ENCODE assay signal across 1 cellular context in genomic region chr19:44890366-44891015, GRCh38.
TF ChIP-seq lines count a peak whose summit lies in the region.

No MANE protein-coding gene starts in this region.

TF ChIP-seq in K562, 482 proteins besides CTCF, POLR2A, EP300 and RAD21 (continued from another document and continues in another):
- TF ChIP-seq, protein P1, sequence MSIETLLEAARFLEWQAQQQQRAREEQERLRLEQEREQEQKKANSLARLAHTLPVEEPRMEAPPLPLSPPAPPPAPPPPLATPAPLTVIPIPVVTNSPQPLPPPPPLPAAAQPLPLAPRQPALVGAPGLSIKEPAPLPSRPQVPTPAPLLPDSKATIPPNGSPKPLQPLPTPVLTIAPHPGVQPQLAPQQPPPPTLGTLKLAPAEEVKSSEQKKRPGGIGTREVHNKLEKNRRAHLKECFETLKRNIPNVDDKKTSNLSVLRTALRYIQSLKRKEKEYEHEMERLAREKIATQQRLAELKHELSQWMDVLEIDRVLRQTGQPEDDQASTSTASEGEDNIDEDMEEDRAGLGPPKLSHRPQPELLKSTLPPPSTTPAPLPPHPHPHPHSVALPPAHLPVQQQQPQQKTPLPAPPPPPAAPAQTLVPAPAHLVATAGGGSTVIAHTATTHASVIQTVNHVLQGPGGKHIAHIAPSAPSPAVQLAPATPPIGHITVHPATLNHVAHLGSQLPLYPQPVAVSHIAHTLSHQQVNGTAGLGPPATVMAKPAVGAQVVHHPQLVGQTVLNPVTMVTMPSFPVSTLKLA (conservative IDR thresholded peaks at IDR 0.05), result peak; percentile 45 to 69; a peak in 2 of 4 replicates
- no peak for TF ChIP-seq POLR2G (IDR thresholded peaks at IDR 0.05; ENCODE audit: low read depth, low read length)
- no peak for TF ChIP-seq RBM25 (IDR thresholded peaks at IDR 0.05; ENCODE audit: low read depth, low read length, severe bottlenecking)
- 0 out of 2 replicates have a peak, but pooled peaks have one; percentile 34 for TF ChIP-seq MXI1 (IDR thresholded peaks at IDR 0.05; ENCODE audit: low read depth, low read length)
- TF ChIP-seq HMG20A (CRISPR knock-in tag; conservative IDR thresholded peaks at IDR 0.05), result no peak
- peak; percentile 53 for TF ChIP-seq MEIS2 (IDR thresholded peaks at IDR 0.05; ENCODE audit: partially characterized antibody)
- peak; percentile 94 for TF ChIP-seq ESRRA (IDR thresholded peaks at IDR 0.05; ENCODE audit: borderline replicate concordance, low read depth)
- no peak for TF ChIP-seq HINFP (tag; conservative IDR thresholded peaks at IDR 0.05; ENCODE audit: low read depth)
- no peak for TF ChIP-seq CEBPG (CRISPR knock-in tag; IDR thresholded peaks at IDR 0.05)
- TF ChIP-seq CEBPG (tag; conservative IDR thresholded peaks at IDR 0.05 in 1 of 2, IDR thresholded peaks at IDR 0.05 in 1 of 2), result no peak; a peak in 1 of 4 replicates
- no peak for TF ChIP-seq RUNX1 (IDR thresholded peaks at IDR 0.05; ENCODE audit: low read depth)
- TF ChIP-seq ZBTB34 (CRISPR knock-in tag; IDR thresholded peaks at IDR 0.05), result no peak
- no peak for TF ChIP-seq ZNF197 (CRISPR knock-in tag; IDR thresholded peaks at IDR 0.05; ENCODE audit: low read depth)
- TF ChIP-seq ELF2 (CRISPR knock-in tag; IDR thresholded peaks at IDR 0.05), result peak; percentile 82
- TF ChIP-seq COPS2 (conservative IDR thresholded peaks at IDR 0.05), result no peak
- TF ChIP-seq NFYB (IDR thresholded peaks at IDR 0.05; ENCODE audit: extremely low read depth, insufficient read length), result no peak
- TF ChIP-seq ILK (tag; IDR thresholded peaks at IDR 0.05; ENCODE audit: borderline replicate concordance, low read depth), result no peak
- no peak for TF ChIP-seq ZNF436 (CRISPR knock-in tag; IDR thresholded peaks at IDR 0.05)
- TF ChIP-seq, protein P2, sequence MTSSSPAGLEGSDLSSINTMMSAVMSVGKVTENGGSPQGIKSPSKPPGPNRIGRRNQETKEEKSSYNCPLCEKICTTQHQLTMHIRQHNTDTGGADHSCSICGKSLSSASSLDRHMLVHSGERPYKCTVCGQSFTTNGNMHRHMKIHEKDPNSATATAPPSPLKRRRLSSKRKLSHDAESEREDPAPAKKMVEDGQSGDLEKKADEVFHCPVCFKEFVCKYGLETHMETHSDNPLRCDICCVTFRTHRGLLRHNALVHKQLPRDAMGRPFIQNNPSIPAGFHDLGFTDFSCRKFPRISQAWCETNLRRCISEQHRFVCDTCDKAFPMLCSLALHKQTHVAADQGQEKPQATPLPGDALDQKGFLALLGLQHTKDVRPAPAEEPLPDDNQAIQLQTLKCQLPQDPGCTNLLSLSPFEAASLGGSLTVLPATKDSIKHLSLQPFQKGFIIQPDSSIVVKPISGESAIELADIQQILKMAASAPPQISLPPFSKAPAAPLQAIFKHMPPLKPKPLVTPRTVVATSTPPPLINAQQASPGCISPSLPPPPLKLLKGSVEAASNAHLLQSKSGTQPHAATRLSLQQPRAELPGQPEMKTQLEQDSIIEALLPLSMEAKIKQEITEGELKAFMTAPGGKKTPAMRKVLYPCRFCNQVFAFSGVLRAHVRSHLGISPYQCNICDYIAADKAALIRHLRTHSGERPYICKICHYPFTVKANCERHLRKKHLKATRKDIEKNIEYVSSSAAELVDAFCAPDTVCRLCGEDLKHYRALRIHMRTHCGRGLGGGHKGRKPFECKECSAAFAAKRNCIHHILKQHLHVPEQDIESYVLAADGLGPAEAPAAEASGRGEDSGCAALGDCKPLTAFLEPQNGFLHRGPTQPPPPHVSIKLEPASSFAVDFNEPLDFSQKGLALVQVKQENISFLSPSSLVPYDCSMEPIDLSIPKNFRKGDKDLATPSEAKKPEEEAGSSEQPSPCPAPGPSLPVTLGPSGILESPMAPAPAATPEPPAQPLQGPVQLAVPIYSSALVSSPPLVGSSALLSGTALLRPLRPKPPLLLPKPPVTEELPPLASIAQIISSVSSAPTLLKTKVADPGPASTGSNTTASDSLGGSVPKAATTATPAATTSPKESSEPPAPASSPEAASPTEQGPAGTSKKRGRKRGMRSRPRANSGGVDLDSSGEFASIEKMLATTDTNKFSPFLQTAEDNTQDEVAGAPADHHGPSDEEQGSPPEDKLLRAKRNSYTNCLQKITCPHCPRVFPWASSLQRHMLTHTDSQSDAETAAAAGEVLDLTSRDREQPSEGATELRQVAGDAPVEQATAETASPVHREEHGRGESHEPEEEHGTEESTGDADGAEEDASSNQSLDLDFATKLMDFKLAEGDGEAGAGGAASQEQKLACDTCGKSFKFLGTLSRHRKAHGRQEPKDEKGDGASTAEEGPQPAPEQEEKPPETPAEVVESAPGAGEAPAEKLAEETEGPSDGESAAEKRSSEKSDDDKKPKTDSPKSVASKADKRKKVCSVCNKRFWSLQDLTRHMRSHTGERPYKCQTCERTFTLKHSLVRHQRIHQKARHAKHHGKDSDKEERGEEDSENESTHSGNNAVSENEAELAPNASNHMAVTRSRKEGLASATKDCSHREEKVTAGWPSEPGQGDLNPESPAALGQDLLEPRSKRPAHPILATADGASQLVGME (CRISPR knock-in tag; IDR thresholded peaks at IDR 0.05), result 0 out of 2 replicates have a peak, but pooled peaks have one; percentile 52
- TF ChIP-seq PHF20 (IDR thresholded peaks at IDR 0.05; ENCODE audit: partially characterized antibody), result peak; percentile 53
- TF ChIP-seq POLR2AphosphoS2 (IDR thresholded peaks at IDR 0.05; ENCODE audit: low read length), result peak; percentile 73; the same call in 1 of the 2 replicates
- TF ChIP-seq ZNF785 (CRISPR knock-in tag; IDR thresholded peaks at IDR 0.05), result no peak
- TF ChIP-seq L3MBTL2 (IDR thresholded peaks at IDR 0.05), result no peak; the same call in 1 of the 2 replicates
- TF ChIP-seq CEBPZ (IDR thresholded peaks at IDR 0.05; ENCODE audit: borderline replicate concordance, low read depth, low read length), result no peak
- TF ChIP-seq IFI16 (CRISPR knock-in tag; IDR thresholded peaks at IDR 0.05), result no peak
- no peak for TF ChIP-seq SMARCB1 (IDR thresholded peaks at IDR 0.05; ENCODE audit: insufficient read length, low read depth)
- no peak for TF ChIP-seq RBM34 (IDR thresholded peaks at IDR 0.05; ENCODE audit: borderline replicate concordance, insufficient read depth, low read length)
- no peak; the same call in 1 of the 2 replicates for TF ChIP-seq SMARCA4 (IDR thresholded peaks at IDR 0.05)
- TF ChIP-seq HNRNPK (IDR thresholded peaks at IDR 0.05; ENCODE audit: low read depth, low read length, poor library complexity, severe bottlenecking), result no peak
- TF ChIP-seq EP400 (IDR thresholded peaks at IDR 0.05), result peak; percentile 89
- no peak for TF ChIP-seq ZC3H8 (IDR thresholded peaks at IDR 0.05)
- TF ChIP-seq HDAC2 (IDR thresholded peaks at IDR 0.05), result peak; percentile 98
- no peak for TF ChIP-seq THRA (IDR thresholded peaks at IDR 0.05)
- TF ChIP-seq, protein P3, sequence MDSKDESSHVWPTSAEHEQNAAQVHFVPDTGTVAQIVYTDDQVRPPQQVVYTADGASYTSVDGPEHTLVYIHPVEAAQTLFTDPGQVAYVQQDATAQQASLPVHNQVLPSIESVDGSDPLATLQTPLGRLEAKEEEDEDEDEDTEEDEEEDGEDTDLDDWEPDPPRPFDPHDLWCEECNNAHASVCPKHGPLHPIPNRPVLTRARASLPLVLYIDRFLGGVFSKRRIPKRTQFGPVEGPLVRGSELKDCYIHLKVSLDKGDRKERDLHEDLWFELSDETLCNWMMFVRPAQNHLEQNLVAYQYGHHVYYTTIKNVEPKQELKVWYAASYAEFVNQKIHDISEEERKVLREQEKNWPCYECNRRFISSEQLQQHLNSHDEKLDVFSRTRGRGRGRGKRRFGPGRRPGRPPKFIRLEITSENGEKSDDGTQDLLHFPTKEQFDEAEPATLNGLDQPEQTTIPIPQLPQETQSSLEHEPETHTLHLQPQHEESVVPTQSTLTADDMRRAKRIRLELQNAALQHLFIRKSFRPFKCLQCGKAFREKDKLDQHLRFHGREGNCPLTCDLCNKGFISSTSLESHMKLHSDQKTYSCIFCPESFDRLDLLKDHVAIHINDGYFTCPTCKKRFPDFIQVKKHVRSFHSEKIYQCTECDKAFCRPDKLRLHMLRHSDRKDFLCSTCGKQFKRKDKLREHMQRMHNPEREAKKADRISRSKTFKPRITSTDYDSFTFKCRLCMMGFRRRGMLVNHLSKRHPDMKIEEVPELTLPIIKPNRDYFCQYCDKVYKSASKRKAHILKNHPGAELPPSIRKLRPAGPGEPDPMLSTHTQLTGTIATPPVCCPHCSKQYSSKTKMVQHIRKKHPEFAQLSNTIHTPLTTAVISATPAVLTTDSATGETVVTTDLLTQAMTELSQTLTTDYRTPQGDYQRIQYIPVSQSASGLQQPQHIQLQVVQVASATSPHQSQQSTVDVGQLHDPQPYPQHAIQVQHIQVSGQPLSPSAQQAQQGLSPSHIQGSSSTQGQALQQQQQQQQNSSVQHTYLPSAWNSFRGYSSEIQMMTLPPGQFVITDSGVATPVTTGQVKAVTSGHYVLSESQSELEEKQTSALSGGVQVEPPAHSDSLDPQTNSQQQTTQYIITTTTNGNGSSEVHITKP (IDR thresholded peaks at IDR 0.05; ENCODE audit: partially characterized antibody), result no peak
- TF ChIP-seq RB1 (IDR thresholded peaks at IDR 0.05; ENCODE audit: low read depth), result peak; percentile 31; the same call in 1 of the 2 replicates
